7 cellular contexts compared by ENCODE assay signal in the genomic region with DNA sequence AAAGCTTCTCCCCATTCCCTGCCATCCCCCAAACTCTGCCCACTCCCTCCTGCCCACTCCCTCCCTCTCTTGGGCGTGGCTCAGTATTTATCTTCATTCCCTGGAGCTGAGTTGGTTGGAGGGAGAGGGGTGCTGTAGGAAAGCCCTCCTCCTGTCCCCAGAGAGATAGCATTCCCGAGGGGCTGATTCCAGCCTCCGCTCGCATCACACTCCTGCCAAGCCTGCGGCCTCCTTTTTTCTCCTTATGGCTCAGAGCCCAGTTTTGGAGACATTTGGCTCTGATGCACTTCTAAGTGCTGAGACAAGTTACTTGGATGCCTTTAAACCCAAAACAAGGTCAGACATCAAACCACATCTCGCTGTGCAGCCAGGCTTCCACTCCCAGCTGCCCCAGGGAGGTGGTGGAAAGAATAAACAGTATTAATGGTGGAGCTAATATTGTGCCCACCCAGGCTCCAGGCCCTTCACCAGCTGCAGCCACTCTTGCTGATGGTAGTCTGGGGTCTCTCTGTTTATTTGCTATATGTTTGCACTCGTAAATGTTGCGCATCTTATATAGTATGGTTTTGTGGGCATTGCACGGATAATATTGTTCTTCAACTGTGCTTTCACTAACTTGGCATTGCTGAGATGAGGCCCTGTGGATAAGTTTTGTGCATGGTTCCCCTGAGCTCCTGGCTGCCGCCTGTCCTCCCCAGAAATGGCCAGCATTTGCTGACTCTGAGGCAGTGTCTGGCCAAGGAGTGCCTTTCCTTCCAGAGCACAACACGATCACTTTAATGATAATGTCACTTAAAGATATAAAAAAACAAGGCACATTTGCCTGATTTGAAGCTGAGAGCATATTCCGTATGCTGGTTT.
DNase-seq lines count a peak whose midpoint lies in the region; ATAC-seq and TF ChIP-seq lines count a peak whose summit lies in the region.

No MANE protein-coding gene starts in this region.

- H2AFZ ChIP-seq in IMR-90 (replicated peaks; ENCODE audit: low read length, poor library complexity): peak overlapping the region; percentile 83
- H2AFZ ChIP-seq in mammary epithelial cell (ENCODE audit: low read depth, low read length): peak overlapping the region; percentile 49

- H3K4ac ChIP-seq in IMR-90 (ENCODE audit: low read depth, low read length): peak overlapping the region; percentile 5; the same call in 1 of the 2 replicates

- peak overlapping the region in 1 of 2 experiments; percentile 22; a peak in 1 of 4 replicates for H4K8ac ChIP-seq in IMR-90 (ENCODE audit: low read depth in 2 of 2, low read length in 2 of 2)

- POLR2A ChIA-PET in IMR-90 (lab: Charles Lee; ENCODE audit: unreplicated experiment): no interaction called here

- 0 out of 2 replicates have a peak overlapping the region, but pooled peaks have one; percentile 8 for H4K91ac ChIP-seq in IMR-90 (ENCODE audit: insufficient read depth, low read depth, low read length)

- no peak overlapping the region for H2BK15ac ChIP-seq in IMR-90 (ENCODE audit: low read depth, low read length)

- TF ChIP-seq EP300 in transverse colon (IDR thresholded peaks at IDR 0.05; ENCODE audit: low read depth): no peak

- H2BK20ac ChIP-seq in IMR-90 (ENCODE audit: low read depth, low read length): no peak overlapping the region

- H3K9me3 ChIP-seq in IMR-90 (ENCODE audit: control insufficient read depth, insufficient read depth, low read length): no peaks in the 10 kb centered on the region
- no peaks in the 10 kb centered on the region for H3K9me3 ChIP-seq in mammary epithelial cell (replicated peaks; ENCODE audit: insufficient read depth, low read length)
- no peaks in the 10 kb centered on the region for H3K9me3 ChIP-seq in transverse colon

- no peak overlapping the region for H3K27ac Mint-ChIP-seq in glutamatergic neuron (ENCODE audit: unreplicated experiment)
- no peak overlapping the region for H3K27ac Mint-ChIP-seq in activated T-cell treated with anti-CD3 and anti-CD28 coated beads, Interleukin-2, amount 50 U/mL, for 72 hours

- H3K14ac ChIP-seq in IMR-90 (replicated peaks; ENCODE audit: low read depth, low read length): peak overlapping the region; percentile 4; the same call in 1 of the 2 replicates

- peak overlapping the region; percentile 66 for H2AK9ac ChIP-seq in IMR-90 (replicated peaks; ENCODE audit: low read depth, low read length, poor library complexity)

- 0 out of 2 replicates have a peak, but pooled peaks cover 3% of the 10 kb centered on the region for H3K9me1 ChIP-seq in IMR-90 (ENCODE audit: insufficient read depth, low read length)

- peaks cover 10% of the 10 kb centered on the region for H3K4me1 ChIP-seq in IMR-90 (ENCODE audit: control insufficient read depth, insufficient read depth, low read length)
- peaks cover 10% of the 10 kb centered on the region for H3K4me1 ChIP-seq in mammary epithelial cell (ENCODE audit: insufficient read depth, low read length)
- peaks cover 9 to 16% (median 14%) of the 10 kb centered on the region in 4 donors for H3K4me1 ChIP-seq in transverse colon

- BruUV-seq in IMR-90 (replicated peaks; lab: Mats Ljungman, UMichigan) (no TSS peak), mammary epithelial cell (replicated peaks; lab: Mats Ljungman, UMichigan) (no TSS peak)

- intact Hi-C loops in IMR-90 (cut with micrococcal nuclease): loop anchor here (1.0 to 2.0 kb wide), 3 partner anchors 122 to 296 kb away; no protein-coding TSS in a partner anchor
- intact Hi-C loops in mammary epithelial cell (cut with micrococcal nuclease): loop anchor here (1.0 to 5.0 kb wide), 5 partner anchors 68 to 348 kb away; no protein-coding TSS in a partner anchor
- intact Hi-C loops in transverse colon (cut with DNase I; ENCODE audit: low total_unique reads): no loop called here

- H2AK5ac ChIP-seq in IMR-90 (ENCODE audit: low read depth, low read length): peak overlapping the region; percentile 57; the same call in 1 of the 2 replicates

- CTCF ChIA-PET in IMR-90 (lab: Yijun Ruan, JAX): interaction anchor here (0.5 to 5.0 kb wide), 7 partner anchors 9 to 299 kb away, joined by 3 to 35 read pairs (median 6); no protein-coding TSS in a partner anchor
- CTCF ChIA-PET in mammary epithelial cell (lab: Charles Lee; ENCODE audit: low non-redundant PET): interaction anchor here (0.5 to 1.5 kb wide), 5 partner anchors 15 to 1510 kb away, joined by 3 to 24 read pairs (median 7); a partner anchor contains a TSS

- no peak for TF ChIP-seq POLR2A in IMR-90 (IDR thresholded peaks at IDR 0.05; ENCODE audit: low read depth, low read length)
- no peak for TF ChIP-seq POLR2A in transverse colon (IDR thresholded peaks at IDR 0.05)

- 23% methylated on average over 4 of the region's 12 CpGs; no CpG with 5 or more reads in 1 of the 2 experiments for WGBS in IMR-90 (ENCODE audit: extremely low coverage in 2 of 2, insufficient read length in 1 of 2), 2 experiments
- WGBS in mammary epithelial cell (ENCODE audit: low coverage, missing lambda C conversion rate): 11% methylated on average over 9 of the region's 12 CpGs
- WGBS in transverse colon (ENCODE audit: low coverage in 1 of 2), 2 donors: 61 to 78% methylated on average over 5 to 12 of the region's 12 CpGs

- peak overlapping the region; percentile 17; the same call in 1 of the 2 replicates for H2BK120ac ChIP-seq in IMR-90 (ENCODE audit: low read depth, low read length)

- no peak overlapping the region for H3K4me3 Mint-ChIP-seq in glutamatergic neuron (ENCODE audit: unreplicated experiment)
- no peak overlapping the region for H3K4me3 Mint-ChIP-seq in activated T-cell treated with anti-CD3 and anti-CD28 coated beads, Interleukin-2, amount 50 U/mL, for 72 hours

- H4K20me1 ChIP-seq in IMR-90 (ENCODE audit: insufficient read depth, low read length) (no peaks in the 10 kb centered on the region), mammary epithelial cell (ENCODE audit: insufficient read depth, low read length) (no peaks in the 10 kb centered on the region)

- peak overlapping the region; percentile 2; the same call in 1 of the 2 replicates for H3K23ac ChIP-seq in IMR-90 (ENCODE audit: low read depth, low read length)

- H3K4me1 Mint-ChIP-seq in glutamatergic neuron (ENCODE audit: low read depth, unreplicated experiment): peaks cover 5% of the 10 kb centered on the region
- peaks cover 7% of the 10 kb centered on the region for H3K4me1 Mint-ChIP-seq in activated T-cell treated with anti-CD3 and anti-CD28 coated beads, Interleukin-2, amount 50 U/mL, for 72 hours (ENCODE audit: low read depth)

- no peak overlapping the region for H3K18ac ChIP-seq in IMR-90 (ENCODE audit: low read depth, low read length)

- no peak overlapping the region for H3K56ac ChIP-seq in IMR-90 (ENCODE audit: extremely low read depth, insufficient read depth, low read length)

- no peaks in the 10 kb centered on the region for H3K36me3 Mint-ChIP-seq in glutamatergic neuron (ENCODE audit: unreplicated experiment)
- no peaks in the 10 kb centered on the region for H3K36me3 Mint-ChIP-seq in activated T-cell treated with anti-CD3 and anti-CD28 coated beads, Interleukin-2, amount 50 U/mL, for 72 hours (ENCODE audit: insufficient read depth in 2 of 2)

- dilution Hi-C loops in IMR-90 (cut with HindIII; ENCODE audit: low sequenced_read_pairs, unreplicated experiment): no loop called here
- dilution Hi-C loops in mammary epithelial cell (cut with HindIII; ENCODE audit: low sequenced_read_pairs): no loop called here

- H3K27me3 Mint-ChIP-seq in glutamatergic neuron (ENCODE audit: unreplicated experiment): no peaks in the 10 kb centered on the region
- H3K27me3 Mint-ChIP-seq in activated T-cell treated with anti-CD3 and anti-CD28 coated beads, Interleukin-2, amount 50 U/mL, for 72 hours (ENCODE audit: low read depth): no peaks in the 10 kb centered on the region

- 0 out of 2 replicates have a peak overlapping the region, but pooled peaks have one; percentile 6 for H4K5ac ChIP-seq in IMR-90 (ENCODE audit: low read depth, low read length)

- peak; percentile 86 for DNase-seq in IMR-90
- DNase-seq in mammary epithelial cell: peak; percentile 39
- peak; percentile 53 for DNase-seq in middle frontal gyrus (ENCODE audit: extremely low spot score, low spot score)
- DNase-seq in transverse colon: no peak
- no peak for DNase-seq in ecto neural progenitor cell (ENCODE audit: low spot score)
- no peak for DNase-seq in glutamatergic neuron
- no peak for DNase-seq in activated T-cell treated with anti-CD3 and anti-CD28 coated beads, Interleukin-2, amount 50 U/mL, for 72 hours

- H3K27me3 ChIP-seq in IMR-90 (ENCODE audit: control insufficient read depth, insufficient read depth, low read length): no peaks in the 10 kb centered on the region
- no peaks in the 10 kb centered on the region for H3K27me3 ChIP-seq in mammary epithelial cell (ENCODE audit: insufficient read depth, low read length)
- no peaks in the 10 kb centered on the region for H3K27me3 ChIP-seq in transverse colon

- H3K9ac ChIP-seq in IMR-90 (ENCODE audit: low read depth, low read length) (no peak overlapping the region), mammary epithelial cell (ENCODE audit: insufficient read depth, low read length) (no peak overlapping the region)

- H3K79me1 ChIP-seq in IMR-90 (ENCODE audit: low read depth in 1 of 2, low read length in 2 of 2): no peaks in the 10 kb centered on the region

- no peak overlapping the region for H3K27ac ChIP-seq in IMR-90 (ENCODE audit: insufficient read depth, low read length)
- no peak overlapping the region for H3K27ac ChIP-seq in mammary epithelial cell (ENCODE audit: insufficient read depth, low read depth, low read length)
- H3K27ac ChIP-seq in transverse colon: peak overlapping the region in 3 of 4 donors; percentile 37 to 68 (median 40)

- TF ChIP-seq CTCF in IMR-90 (conservative IDR thresholded peaks at IDR 0.05; ENCODE audit: low read depth, low read length) (no peak), mammary epithelial cell (conservative IDR thresholded peaks at IDR 0.05 in 1 of 2, IDR thresholded peaks at IDR 0.05 in 1 of 2; ENCODE audit: extremely low read depth in 1 of 2, insufficient read depth in 1 of 2, low read depth in 1 of 2, low read length in 2 of 2) (no peak), transverse colon (IDR thresholded peaks at IDR 0.05) (no peak), glutamatergic neuron (IDR thresholded peaks at IDR 0.05; ENCODE audit: partially characterized antibody, unreplicated experiment) (no peak)

- no peaks in the 10 kb centered on the region for H3K36me3 ChIP-seq in IMR-90 (ENCODE audit: control insufficient read depth, insufficient read depth, low read length)
- H3K36me3 ChIP-seq in mammary epithelial cell (ENCODE audit: insufficient read depth, low read length): no peaks in the 10 kb centered on the region
- H3K36me3 ChIP-seq in transverse colon: no peaks in the 10 kb centered on the region

- H3K79me2 ChIP-seq in mammary epithelial cell (ENCODE audit: insufficient read depth, low read length): no peaks in the 10 kb centered on the region

- H3K4me2 ChIP-seq in IMR-90 (ENCODE audit: low read depth, low read length): peak overlapping the region; percentile 9; the same call in 1 of the 2 replicates
- peak overlapping the region; percentile 18 for H3K4me2 ChIP-seq in mammary epithelial cell (ENCODE audit: insufficient read depth, low read depth, low read length)

- no peak for TF ChIP-seq RAD21 in IMR-90 (IDR thresholded peaks at IDR 0.05; ENCODE audit: low read length)

- in situ Hi-C loops in IMR-90 (cut with MboI; ENCODE audit: low sequenced_read_pairs): no loop called here
- in situ Hi-C loops in mammary epithelial cell (cut with MboI; ENCODE audit: low sequenced_read_pairs in 2 of 2): loop anchor here in 1 of 2 donors (25.0 kb wide), 1 partner anchor 304 kb away; no protein-coding TSS in a partner anchor
- in situ Hi-C loops in transverse colon (cut with MboI; ENCODE audit: low pct_ligation_motif_present in 1 of 4, low pct_unique_long_range_greater_than_20kb in 1 of 4, low sequenced_read_pairs in 3 of 4): loop anchor here in 1 of 4 donors (25.0 kb wide), 1 partner anchor 304 kb away; no protein-coding TSS in a partner anchor

- peak; percentile 82 for ATAC-seq in IMR-90 (ENCODE audit: low read depth)
- ATAC-seq in activated T-cell treated with anti-CD3 and anti-CD28 coated beads, Interleukin-2, amount 50 U/mL, for 72 hours (replicated peaks in 1 of 2): no peak

- peaks cover 3% of the 10 kb centered on the region for H3K9me3 Mint-ChIP-seq in glutamatergic neuron (ENCODE audit: unreplicated experiment)
- no peaks in the 10 kb centered on the region for H3K9me3 Mint-ChIP-seq in activated T-cell treated with anti-CD3 and anti-CD28 coated beads, Interleukin-2, amount 50 U/mL, for 72 hours

- H3K4me3 ChIP-seq in IMR-90 (ENCODE audit: insufficient read depth, low read depth, low read length): no peak overlapping the region
- H3K4me3 ChIP-seq in mammary epithelial cell (replicated peaks in 1 of 3; ENCODE audit: insufficient read depth in 1 of 3, low read depth in 2 of 3, low read length in 3 of 3): no peak overlapping the region
- no peak overlapping the region for H3K4me3 ChIP-seq in transverse colon

- no peak overlapping the region for H2BK5ac ChIP-seq in IMR-90 (ENCODE audit: low read depth, low read length, poor library complexity, severe bottlenecking)

Comparison
In these comparisons a context has a peak if more than half of its experiments do, and no peak if none do; other contexts are left out.
1. DNase-seq: peak in IMR-90 (single experiment), mammary epithelial cell (single experiment) and middle frontal gyrus (single experiment); none in transverse colon (single experiment), ecto neural progenitor cell (single experiment), glutamatergic neuron (single experiment) and activated T-cell treated with anti-CD3 and anti-CD28 coated beads, Interleukin-2, amount 50 U/mL, for 72 hours (0 of 2).
2. H3K27ac ChIP-seq: peak in transverse colon (3 of 4); none in IMR-90 (single experiment) and mammary epithelial cell (single experiment).